ENCODE assay signal across 18 cellular contexts in the genomic region with DNA sequence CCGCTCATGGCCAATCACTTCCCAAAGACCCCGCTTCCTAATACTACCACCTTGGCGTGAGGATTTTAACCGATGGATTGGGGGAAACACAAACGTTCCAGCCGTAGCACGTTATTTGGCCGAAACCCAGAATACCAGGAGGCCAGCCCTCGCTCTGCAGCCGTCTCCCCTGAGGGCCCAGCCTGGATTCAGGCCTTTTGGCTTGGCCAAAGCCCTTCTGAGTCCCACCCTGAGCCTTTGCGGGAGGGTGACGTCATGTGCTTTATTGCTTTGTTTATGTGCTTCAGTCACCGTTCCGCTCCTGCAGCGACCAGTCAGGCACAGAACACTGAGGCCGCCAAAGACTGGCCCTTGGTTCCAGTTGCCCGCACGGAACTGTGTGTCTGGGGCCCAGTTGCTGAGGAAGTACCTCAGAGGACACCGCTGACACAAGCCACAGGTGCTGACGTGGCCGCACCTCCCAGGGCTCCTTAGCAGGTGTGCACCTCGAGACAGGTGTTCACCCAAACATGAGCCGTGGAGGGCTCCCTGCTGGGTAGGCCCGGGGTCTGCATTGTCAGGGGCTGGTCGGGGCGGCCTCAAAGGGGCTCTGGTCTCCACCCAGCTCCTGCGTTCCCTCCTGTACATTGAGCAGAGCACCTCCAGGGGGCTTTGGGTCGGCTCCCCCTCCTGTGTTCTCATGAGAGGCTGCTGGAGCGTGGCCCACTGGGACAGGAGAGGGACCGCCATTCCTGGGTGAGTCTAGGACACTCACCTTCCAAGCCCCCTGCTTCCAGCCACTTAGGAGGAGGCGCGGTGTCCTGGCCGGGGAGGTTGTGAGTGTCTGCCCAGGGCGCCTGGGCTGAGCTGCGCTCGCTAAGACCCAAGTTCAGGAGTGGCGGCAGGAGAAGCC.
"Had no signal": no experiment of that assay in that cellular context is flagged by ENCODE, and none has a peak within 500 bp of the region (broad histone marks: within the 10 kb centered on the region; RNA-seq: fewer than 3 reads in every experiment).

No MANE protein-coding gene starts in this region.

- H3K36me3 ChIP-seq: breast epithelium, suprapubic skin, upper lobe of right lung had no signal

- H3K9me3 Mint-ChIP-seq: activated naive CD8-positive, alpha-beta T cell treated with anti-CD3 and anti-CD28 coated beads for 36 hours; natural killer cell had no signal

- H3K27me3 ChIP-seq: breast epithelium, left lung, suprapubic skin, upper lobe of right lung had no signal

- H3K36me3 Mint-ChIP-seq: natural killer cell had no signal

- H3K27me3 Mint-ChIP-seq: activated naive CD8-positive, alpha-beta T cell treated with anti-CD3 and anti-CD28 coated beads for 36 hours had no signal

- H3K27ac Mint-ChIP-seq: activated naive CD8-positive, alpha-beta T cell treated with anti-CD3 and anti-CD28 coated beads for 36 hours; natural killer cell had no signal

- ATAC-seq: activated CD4-positive, CD25-positive, alpha-beta regulatory T cell treated with anti-CD3 and anti-CD28 coated beads, Interleukin-2, amount 50 U/mL, for 24 hours; left lung; mucosa of descending colon; natural killer cell; stimulated activated naive CD8-positive, alpha-beta T cell treated with anti-CD3 and anti-CD28 coated beads, Interleukin-15, Interleukin-2, amounts not matched to agents 100 U/mL and 50 U/mL, for 24 hours; upper lobe of right lung had no signal

- H3K4me3 ChIP-seq: breast epithelium, left lung, mucosa of descending colon, suprapubic skin, upper lobe of right lung had no signal

- H3K9me3 ChIP-seq: breast epithelium, left lung, mucosa of descending colon, suprapubic skin, upper lobe of right lung had no signal

- H3K4me1 Mint-ChIP-seq: activated naive CD8-positive, alpha-beta T cell treated with anti-CD3 and anti-CD28 coated beads for 36 hours had no signal

- DNase-seq: activated CD4-positive, alpha-beta T cell treated with anti-CD3 and anti-CD28 coated beads, Interleukin-2, amount 50 U/mL, for 48 hours; activated gamma-delta T cell; activated naive CD8-positive, alpha-beta T cell treated with anti-CD3 and anti-CD28 coated beads for 36 hours; activated T-cell treated with anti-CD3 and anti-CD28 coated beads, Interleukin-2, amount 50 U/mL, for 48 hours; anterior cingulate cortex; dermis blood vessel endothelial cell; erythroblast; hypothalamus; mucosa of descending colon; natural killer cell; stimulated activated CD4-positive, alpha-beta T cell treated with anti-CD3 and anti-CD28 coated beads, Interleukin-2, amount 100 ng/mL, for 48 hours; stimulated activated CD8-positive, alpha-beta memory T cell treated with anti-CD3 and anti-CD28 coated beads, Interleukin-4, amount 100 ng/mL, for 48 hours; stimulated activated naive CD8-positive, alpha-beta T cell treated with anti-CD3 and anti-CD28 coated beads, Interleukin-15, Interleukin-2, amounts not matched to agents 100 U/mL and 50 U/mL, for 24 hours; upper lobe of right lung had no signal

- H3K4me1 ChIP-seq: left lung, upper lobe of right lung had no signal

- H3K4me3 Mint-ChIP-seq: activated naive CD8-positive, alpha-beta T cell treated with anti-CD3 and anti-CD28 coated beads for 36 hours; natural killer cell had no signal

- H3K27ac ChIP-seq: breast epithelium, left lung, suprapubic skin, upper lobe of right lung had no signal
